ENCODE assay signal across 1 cellular context in the genomic region with DNA sequence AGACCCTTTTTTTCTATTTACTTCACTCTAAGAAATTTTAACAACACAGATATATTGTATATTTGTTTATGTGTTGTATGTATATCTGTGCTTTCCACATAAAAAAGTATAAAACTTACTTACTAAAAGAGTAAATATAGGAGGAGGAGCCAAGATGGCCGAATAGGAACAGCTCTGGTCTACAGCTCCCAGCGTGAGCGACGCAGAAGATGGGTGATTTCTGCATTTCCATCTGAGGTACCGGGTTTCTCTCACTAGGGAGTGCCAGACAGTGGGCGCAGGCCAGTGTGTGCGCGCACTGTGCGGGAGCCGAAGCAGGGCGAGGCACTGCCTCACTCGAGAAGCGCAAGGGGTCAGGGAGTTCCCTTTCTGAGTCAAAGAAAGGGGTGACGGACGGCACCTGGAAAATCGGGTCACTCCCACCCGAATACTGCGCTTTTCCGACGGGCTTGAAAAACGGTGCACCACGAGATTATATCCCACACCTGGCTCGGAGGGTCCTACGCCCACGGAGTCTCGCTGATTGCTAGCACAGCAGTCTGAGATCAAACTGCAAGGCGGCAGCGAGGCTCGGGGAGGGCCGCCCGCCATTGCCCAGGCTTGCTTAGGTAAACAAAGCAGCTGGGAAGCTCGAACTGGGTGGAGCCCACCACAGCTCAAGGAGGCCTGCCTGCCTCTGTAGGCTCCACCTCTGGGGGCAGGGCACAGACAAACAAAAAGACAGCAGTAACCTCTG.
A peak's percentile ranks its signal among the peaks of the same experiment; 100 is the strongest.
TF ChIP-seq lines count a peak whose summit lies in the region.

No MANE protein-coding gene starts in this region.

TF ChIP-seq in HEK293, 187 proteins besides CTCF, POLR2A, EP300 and RAD21:
- peak; percentile 59; the same call in 1 of the 2 replicates for TF ChIP-seq ZBTB48 (tag by site-specific recombination; IDR thresholded peaks at IDR 0.05)
- TF ChIP-seq, protein P1, sequence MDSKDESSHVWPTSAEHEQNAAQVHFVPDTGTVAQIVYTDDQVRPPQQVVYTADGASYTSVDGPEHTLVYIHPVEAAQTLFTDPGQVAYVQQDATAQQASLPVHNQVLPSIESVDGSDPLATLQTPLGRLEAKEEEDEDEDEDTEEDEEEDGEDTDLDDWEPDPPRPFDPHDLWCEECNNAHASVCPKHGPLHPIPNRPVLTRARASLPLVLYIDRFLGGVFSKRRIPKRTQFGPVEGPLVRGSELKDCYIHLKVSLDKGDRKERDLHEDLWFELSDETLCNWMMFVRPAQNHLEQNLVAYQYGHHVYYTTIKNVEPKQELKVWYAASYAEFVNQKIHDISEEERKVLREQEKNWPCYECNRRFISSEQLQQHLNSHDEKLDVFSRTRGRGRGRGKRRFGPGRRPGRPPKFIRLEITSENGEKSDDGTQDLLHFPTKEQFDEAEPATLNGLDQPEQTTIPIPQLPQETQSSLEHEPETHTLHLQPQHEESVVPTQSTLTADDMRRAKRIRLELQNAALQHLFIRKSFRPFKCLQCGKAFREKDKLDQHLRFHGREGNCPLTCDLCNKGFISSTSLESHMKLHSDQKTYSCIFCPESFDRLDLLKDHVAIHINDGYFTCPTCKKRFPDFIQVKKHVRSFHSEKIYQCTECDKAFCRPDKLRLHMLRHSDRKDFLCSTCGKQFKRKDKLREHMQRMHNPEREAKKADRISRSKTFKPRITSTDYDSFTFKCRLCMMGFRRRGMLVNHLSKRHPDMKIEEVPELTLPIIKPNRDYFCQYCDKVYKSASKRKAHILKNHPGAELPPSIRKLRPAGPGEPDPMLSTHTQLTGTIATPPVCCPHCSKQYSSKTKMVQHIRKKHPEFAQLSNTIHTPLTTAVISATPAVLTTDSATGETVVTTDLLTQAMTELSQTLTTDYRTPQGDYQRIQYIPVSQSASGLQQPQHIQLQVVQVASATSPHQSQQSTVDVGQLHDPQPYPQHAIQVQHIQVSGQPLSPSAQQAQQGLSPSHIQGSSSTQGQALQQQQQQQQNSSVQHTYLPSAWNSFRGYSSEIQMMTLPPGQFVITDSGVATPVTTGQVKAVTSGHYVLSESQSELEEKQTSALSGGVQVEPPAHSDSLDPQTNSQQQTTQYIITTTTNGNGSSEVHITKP (tag by site-specific recombination; IDR thresholded peaks at IDR 0.05): peak; percentile 23; the same call in 1 of the 2 replicates
- 0 out of 2 replicates have a peak, but pooled peaks have one; percentile 18 for TF ChIP-seq ZFP69B (tag by site-specific recombination; IDR thresholded peaks at IDR 0.05)
- peak; percentile 25 for TF ChIP-seq ZBTB26 (tag by site-specific recombination; optimal IDR thresholded peaks at IDR 0.05)
